18 cellular contexts compared by ENCODE assay signal in the genomic region with DNA sequence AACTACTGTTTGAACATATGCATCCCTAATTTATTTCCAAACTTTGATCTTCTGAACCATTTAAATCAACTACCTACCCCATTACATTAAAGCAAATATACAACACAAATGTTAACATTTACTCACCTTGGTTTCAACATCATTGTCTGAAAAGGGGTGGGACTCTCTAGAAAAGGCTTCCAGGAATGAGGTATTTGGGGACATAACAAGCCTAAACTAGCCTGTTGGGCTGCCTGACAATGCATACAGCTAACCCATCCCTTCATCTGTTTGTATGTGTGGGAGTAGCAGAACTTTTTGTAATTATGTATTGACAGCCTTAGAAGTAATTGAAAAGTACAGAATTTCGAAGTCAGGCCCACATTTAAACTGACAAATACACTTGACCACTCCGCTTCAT.
DNase-seq lines count a peak whose midpoint lies in the region; TF ChIP-seq lines count a peak whose summit lies in the region.
"Had no signal": no experiment of that assay in that cellular context is flagged by ENCODE, and none has a peak within 500 bp of the region (broad histone marks: within the 10 kb centered on the region; RNA-seq: fewer than 3 reads in every experiment).

No MANE protein-coding gene starts in this region.

- H3K56ac ChIP-seq in mesendoderm (ENCODE audit: low read length): no peak overlapping the region

- no peak overlapping the region for H4K8ac ChIP-seq in mesendoderm (ENCODE audit: low read depth, low read length)

- no peaks in the 10 kb centered on the region for H3K36me3 ChIP-seq in mesendoderm (ENCODE audit: control insufficient read depth, insufficient read depth, low read length)
- no peaks in the 10 kb centered on the region for H3K36me3 ChIP-seq in H7 (replicated peaks; ENCODE audit: control insufficient read depth, insufficient read depth, low read length)
- H3K36me3 ChIP-seq: BLaER1, Peyer's patch had no signal

- no peak overlapping the region for H3K4me2 ChIP-seq in mesendoderm (ENCODE audit: low read length)
- H3K4me2 ChIP-seq: BLaER1 had no signal

- no peak overlapping the region for H3K27ac ChIP-seq in mesendoderm (ENCODE audit: low read depth, low read length)
- H3K27ac ChIP-seq: 22Rv1, BLaER1, GM23248, Peyer's patch had no signal

- H2BK15ac ChIP-seq in mesendoderm (replicated peaks; ENCODE audit: low read depth): no peak overlapping the region

- no peak overlapping the region for H2AK5ac ChIP-seq in mesendoderm (ENCODE audit: low read length)

- no peaks in the 10 kb centered on the region for H3K79me2 ChIP-seq in mesendoderm (ENCODE audit: control insufficient read depth, insufficient read depth, low read length)

- H2BK120ac ChIP-seq in mesendoderm (ENCODE audit: low read depth, low read length): no peak overlapping the region

- no peaks in the 10 kb centered on the region for H3K4me1 ChIP-seq in mesendoderm (ENCODE audit: control insufficient read depth, low read depth, low read length)
- H3K4me1 ChIP-seq: BLaER1, Peyer's patch had no signal

- no peak overlapping the region for H3K18ac ChIP-seq in mesendoderm (ENCODE audit: low read length)

- H3K4ac ChIP-seq in mesendoderm (ENCODE audit: low read depth, low read length): no peak overlapping the region

- no peak for TF ChIP-seq CTCF in epithelial cell of esophagus (IDR thresholded peaks at IDR 0.05; ENCODE audit: insufficient read depth, low read depth, low read length, missing control alignments)

- H3K27me3 ChIP-seq in mesendoderm (ENCODE audit: insufficient read depth, low read length, poor library complexity) (no peaks in the 10 kb centered on the region), H7 (ENCODE audit: control insufficient read depth, insufficient read depth, low read length) (no peaks in the 10 kb centered on the region)
- H3K27me3 ChIP-seq: BLaER1, Peyer's patch had no signal

- no peak overlapping the region for H3K9ac ChIP-seq in mesendoderm (ENCODE audit: low read length)
- H3K9ac ChIP-seq: BLaER1, GM23248 had no signal

- DNase-seq in DMS153 (lab: John Stamatoyannopoulos, UW) (peak; percentile 33), DMS153 treated with DMSO at 0.1 percent for 48 hours (lab: John Stamatoyannopoulos, UW; ENCODE audit: unreplicated experiment) (no peak), NCI-H748 (lab: John Stamatoyannopoulos, UW; ENCODE audit: unreplicated experiment) (peak; percentile 80), epithelial cell of esophagus (ENCODE audit: low read depth) (peak; percentile 95), mesendoderm (peak; percentile 8), H7 (no peak), NCI-H82 (lab: John Stamatoyannopoulos, UW) (no peak)
- DNase-seq in stimulated activated CD4-positive, alpha-beta T cell treated with anti-CD3 and anti-CD28 coated beads, Interleukin-2, amount 100 ng/mL, for 48 hours: no peak
- DNase-seq: ACHN; CD4-positive, alpha-beta T cell; COR-L47; GM23248; HCEC 1CT; NCI-H1694; NCI-H510A; Peyer's patch had no signal

- H3K4me3 ChIP-seq in epithelial cell of esophagus (ENCODE audit: low read length) (no peak overlapping the region), mesendoderm (ENCODE audit: low read length) (no peak overlapping the region), H7 (ENCODE audit: insufficient read depth, low read depth, low read length) (no peak overlapping the region)
- H3K4me3 ChIP-seq: BLaER1, GM23248, Peyer's patch had no signal

- no peak overlapping the region for H4K5ac ChIP-seq in mesendoderm (ENCODE audit: low read length)

- WGBS in mesendoderm (ENCODE audit: extremely low coverage, insufficient coverage, low lambda C conversion rate): no CpG with 5 or more reads among the region's 2 CpGs

- no peaks in the 10 kb centered on the region for H3K79me1 ChIP-seq in mesendoderm (ENCODE audit: low read length)

- H2BK5ac ChIP-seq in mesendoderm (ENCODE audit: low read length): no peak overlapping the region

- H3K23ac ChIP-seq in mesendoderm (ENCODE audit: low read length): no peak overlapping the region

Comparison
In these comparisons a context has a peak if more than half of its experiments do, and no peak if none do; other contexts are left out.
1. DNase-seq: peak in DMS153 (single experiment), NCI-H748 (single experiment), epithelial cell of esophagus (single experiment) and mesendoderm (single experiment); none in DMS153 treated with DMSO at 0.1 percent for 48 hours (single experiment), H7 (single experiment), NCI-H82 (single experiment) and stimulated activated CD4-positive, alpha-beta T cell treated with anti-CD3 and anti-CD28 coated beads, Interleukin-2, amount 100 ng/mL, for 48 hours (0 of 2).